Comparison of ENCODE assay signal across 8 cellular contexts in genomic region chr7:104231054-104232046, GRCh38. TPM values are rescaled to one million over a fixed set of nuclear protein-coding genes. Genes with fewer than 3 reads are reported as not detected.
DNase-seq lines count a peak whose midpoint lies in the region; ATAC-seq and TF ChIP-seq lines count a peak whose summit lies in the region.

No MANE protein-coding gene starts in this region.

- DNase-seq in DMS153 treated with DMSO at 0.1 percent for 48 hours (lab: John Stamatoyannopoulos, UW; ENCODE audit: unreplicated experiment): peak; percentile 45
- DNase-seq in DMS153 (lab: John Stamatoyannopoulos, UW): no peak
- DNase-seq in H4 (ENCODE audit: low spot score): peak; percentile 63
- DNase-seq in Karpas-422: peak; percentile 79
- DNase-seq in RPMI8226: peak; percentile 63
- peak; percentile 12 for DNase-seq in activated naive CD8-positive, alpha-beta T cell treated with anti-CD3 and anti-CD28 coated beads, Interleukin-2, amount 50 U/mL, for 24 hours
- DNase-seq in left ventricle myocardium inferior: no peak
- peak; percentile 86 for DNase-seq in retina

- H3K27me3 ChIP-seq in Karpas-422 (ENCODE audit: low read length) (no peaks in the 10 kb centered on the region), left ventricle myocardium inferior (ENCODE audit: low read depth) (peaks cover 25% of the 10 kb centered on the region)

- H3K27ac ChIP-seq in Karpas-422 (ENCODE audit: low read length): no peak overlapping the region
- H3K27ac ChIP-seq in left ventricle myocardium inferior (replicated peaks): no peak overlapping the region

- TF ChIP-seq CTCF in left ventricle myocardium inferior (IDR thresholded peaks at IDR 0.05; ENCODE audit: borderline replicate concordance): peak; percentile 83

- no peaks in the 10 kb centered on the region for H3K36me3 Mint-ChIP-seq in activated naive CD8-positive, alpha-beta T cell treated with anti-CD3 and anti-CD28 coated beads, Interleukin-2, amount 50 U/mL, for 24 hours (ENCODE audit: low read depth)

- intact Hi-C loops in left ventricle myocardium inferior (cut with micrococcal nuclease): loop anchor here (10.0 kb wide), 1 partner anchor 683 kb away; no protein-coding TSS in a partner anchor

- no peak overlapping the region for H3K4me3 Mint-ChIP-seq in activated naive CD8-positive, alpha-beta T cell treated with anti-CD3 and anti-CD28 coated beads, Interleukin-2, amount 50 U/mL, for 24 hours

- H3K36me3 ChIP-seq in Karpas-422 (ENCODE audit: insufficient read depth, low read length) (no peaks in the 10 kb centered on the region), left ventricle myocardium inferior (no peaks in the 10 kb centered on the region)

- H3K27me3 Mint-ChIP-seq in activated naive CD8-positive, alpha-beta T cell treated with anti-CD3 and anti-CD28 coated beads, Interleukin-2, amount 50 U/mL, for 24 hours: peaks cover 11% of the 10 kb centered on the region

- no peaks in the 10 kb centered on the region for H3K4me1 Mint-ChIP-seq in activated naive CD8-positive, alpha-beta T cell treated with anti-CD3 and anti-CD28 coated beads, Interleukin-2, amount 50 U/mL, for 24 hours

- H3K79me2 ChIP-seq in Karpas-422 (ENCODE audit: low read length): no peaks in the 10 kb centered on the region

- H3K9ac ChIP-seq in Karpas-422 (ENCODE audit: low read length): no peak overlapping the region

- H3K4me2 ChIP-seq in Karpas-422 (ENCODE audit: low read depth, low read length, poor library complexity, severe bottlenecking): no peak overlapping the region

- H3K4me3 ChIP-seq in Karpas-422 (ENCODE audit: low read length): no peak overlapping the region
- no peak overlapping the region for H3K4me3 ChIP-seq in left ventricle myocardium inferior

- no peak overlapping the region for H2AFZ ChIP-seq in Karpas-422 (ENCODE audit: low read length)

- no peaks in the 10 kb centered on the region for H4K20me1 ChIP-seq in Karpas-422 (ENCODE audit: insufficient read depth, low read depth, low read length)

- no peaks in the 10 kb centered on the region for H3K9me2 ChIP-seq in Karpas-422 (replicated peaks; ENCODE audit: insufficient read depth, low read length)

- H3K4me1 ChIP-seq in Karpas-422 (ENCODE audit: low read length): no peaks in the 10 kb centered on the region
- no peaks in the 10 kb centered on the region for H3K4me1 ChIP-seq in left ventricle myocardium inferior

- H3K9me3 ChIP-seq in Karpas-422 (ENCODE audit: low read length) (no peaks in the 10 kb centered on the region), left ventricle myocardium inferior (replicated peaks) (no peaks in the 10 kb centered on the region)

- no peak overlapping the region for H3K27ac Mint-ChIP-seq in activated naive CD8-positive, alpha-beta T cell treated with anti-CD3 and anti-CD28 coated beads, Interleukin-2, amount 50 U/mL, for 24 hours

- ATAC-seq in activated naive CD8-positive, alpha-beta T cell treated with anti-CD3 and anti-CD28 coated beads, Interleukin-2, amount 50 U/mL, for 24 hours: peak; percentile 71

- H3K9me3 Mint-ChIP-seq in activated naive CD8-positive, alpha-beta T cell treated with anti-CD3 and anti-CD28 coated beads, Interleukin-2, amount 50 U/mL, for 24 hours: no peaks in the 10 kb centered on the region

RNA-seq across cellular contexts. Expression of gene ORC5, which starts 23.5 kb away (rescaled TPM):
- total RNA-seq in H4 (2014; rRNA removed; shearing (Covaris generic)): 25.2 and 39.0 TPM in 2 replicates
- 21.9 and 50.8 TPM in 2 replicates for total RNA-seq in Karpas-422 (2014; rRNA removed; shearing (Covaris generic); ENCODE audit: low replicate concordance)
- 8.5 TPM for total RNA-seq in left ventricle myocardium inferior

Comparison
In these comparisons a context has a peak if more than half of its experiments do, and no peak if none do; other contexts are left out.
1. DNase-seq: peak in DMS153 treated with DMSO at 0.1 percent for 48 hours (single experiment), H4 (single experiment), Karpas-422 (single experiment), RPMI8226 (single experiment), activated naive CD8-positive, alpha-beta T cell treated with anti-CD3 and anti-CD28 coated beads, Interleukin-2, amount 50 U/mL, for 24 hours (single experiment) and retina (single experiment); none in DMS153 (single experiment) and left ventricle myocardium inferior (single experiment).